In the genomic region with DNA sequence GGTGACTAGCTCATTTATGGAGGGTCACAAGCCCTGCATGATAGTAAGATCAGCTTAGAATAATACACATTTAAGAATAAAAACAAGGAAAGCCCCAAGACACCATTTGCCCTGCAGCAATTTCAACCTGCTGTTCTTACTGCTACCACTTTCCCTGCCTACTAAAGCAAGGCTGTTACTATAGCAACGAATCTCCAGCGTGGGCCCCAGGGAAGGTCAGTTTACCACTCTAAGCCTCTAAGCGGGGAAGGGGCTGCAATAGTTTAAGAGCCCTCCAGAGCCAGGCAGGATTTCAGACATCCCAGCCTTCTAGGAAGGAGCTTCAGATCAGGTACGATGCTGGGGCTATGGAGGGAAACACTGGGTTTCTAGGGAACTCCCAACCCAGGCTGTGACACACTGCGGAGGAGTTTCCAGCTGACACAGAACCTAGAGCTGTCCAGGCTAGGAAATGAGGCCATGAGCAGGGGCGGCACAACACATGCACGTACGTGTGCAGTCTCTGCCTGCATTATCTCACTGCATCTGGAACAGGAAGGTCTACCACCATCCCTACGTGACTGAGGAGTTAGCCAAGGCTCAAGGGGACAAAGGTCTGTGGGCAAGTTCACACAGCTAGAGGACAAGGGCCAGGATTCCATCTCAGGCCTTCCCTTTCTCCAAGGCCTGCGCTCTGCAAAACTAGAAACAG, we compare ENCODE assay signal across 15 cellular contexts. TPM values are rescaled to one million over a fixed set of nuclear protein-coding genes. Genes with fewer than 3 reads are reported as not detected.
DNase-seq lines count a peak whose midpoint lies in the region; ATAC-seq and TF ChIP-seq lines count a peak whose summit lies in the region.
"Had no signal": no experiment of that assay in that cellular context is flagged by ENCODE, and none has a peak within 500 bp of the region (broad histone marks: within the 10 kb centered on the region; RNA-seq: fewer than 3 reads in every experiment).

No MANE protein-coding gene starts in this region.

- no peak for TF ChIP-seq CTCF in right lobe of liver (IDR thresholded peaks at IDR 0.05)

- 57% methylated on average over 4 of the region's 10 CpGs for WGBS in right lobe of liver (ENCODE audit: insufficient coverage, low coverage, low lambda C conversion rate, missing lambda C conversion rate)

- no peak for TF ChIP-seq POLR2A in right lobe of liver (IDR thresholded peaks at IDR 0.05)

- no peak overlapping the region for H3K27ac Mint-ChIP-seq in activated CD8-positive, alpha-beta memory T cell treated with anti-CD3 and anti-CD28 coated beads, Interleukin-2, amount 10 ng/mL, durations not matched to agents 7 days and 5 days
- H3K27ac Mint-ChIP-seq: activated CD8-positive, alpha-beta T cell treated with anti-CD3 and anti-CD28 coated beads, Interleukin-2, amount 10 ng/mL, durations not matched to agents 7 days and 5 days had no signal

- intact Hi-C loops in right lobe of liver (cut with DNase I) = no loop called here

- no peaks in the 10 kb centered on the region for H3K27me3 ChIP-seq in right lobe of liver
- H3K27me3 ChIP-seq: ascending aorta had no signal

- DNase-seq in activated CD8-positive, alpha-beta memory T cell treated with anti-CD3 and anti-CD28 coated beads, Interleukin-2, amount 10 ng/mL, durations not matched to agents 7 days and 5 days = no peak
- no peak for DNase-seq in activated CD8-positive, alpha-beta memory T cell treated with anti-CD3 and anti-CD28 coated beads, Interleukin-2, amount 50 U/mL, for 4 hours
- peak in 25 of 61 donors; percentile 8 to 81 (median 35) for DNase-seq in caudate nucleus (lab: John Stamatoyannopoulos, UW)
- peak in 1 of 3 donors; percentile 34 for DNase-seq in right lobe of liver
- DNase-seq in GM19238 (ENCODE audit: insufficient read length, low spot score) = no peak
- no peak for DNase-seq in NOMO-1 treated with dmso at 0.1 percent for 144 hours (lab: John Stamatoyannopoulos, UW; ENCODE audit: unreplicated experiment)
- DNase-seq: activated CD8-positive, alpha-beta T cell treated with anti-CD3 and anti-CD28 coated beads, Interleukin-2, amount 10 ng/mL, durations not matched to agents 7 days and 5 days; activated effector memory CD4-positive, alpha-beta T cell treated with anti-CD3 and anti-CD28 coated beads, Interleukin-2, amount 50 U/mL, for 16 hours; foreskin melanocyte; GDM1; KBM-7; NCI-H446 treated with DMSO at 0.1 percent for 48 hours had no signal

- ATAC-seq in activated CD8-positive, alpha-beta memory T cell treated with anti-CD3 and anti-CD28 coated beads, Interleukin-2, amount 10 ng/mL, durations not matched to agents 7 days and 5 days = peak; percentile 12
- ATAC-seq in right lobe of liver (peak; percentile 36 to 79 (median 72)), GM21367 (IDR thresholded peaks at IDR 0.05; ENCODE audit: unreplicated experiment) (no peak)
- ATAC-seq: activated CD8-positive, alpha-beta T cell treated with anti-CD3 and anti-CD28 coated beads, Interleukin-2, amount 10 ng/mL, durations not matched to agents 7 days and 5 days had no signal

- CTCF ChIA-PET in activated CD8-positive, alpha-beta memory T cell treated with anti-CD3 and anti-CD28 coated beads, Interleukin-2, amount 10 ng/mL, durations not matched to agents 7 days and 5 days (lab: Charles Lee) = interaction anchor here (1.0 to 4.4 kb wide), 7 partner anchors 8 to 212 kb away, joined by 3 to 62 read pairs (median 5); a partner anchor contains a TSS

- H3K27me3 Mint-ChIP-seq in activated CD8-positive, alpha-beta memory T cell treated with anti-CD3 and anti-CD28 coated beads, Interleukin-2, amount 10 ng/mL, durations not matched to agents 7 days and 5 days = no peaks in the 10 kb centered on the region

- no peak overlapping the region for H3K4me3 ChIP-seq in right lobe of liver
- H3K4me3 ChIP-seq: ascending aorta had no signal

- H3K9me3 Mint-ChIP-seq in activated CD8-positive, alpha-beta memory T cell treated with anti-CD3 and anti-CD28 coated beads, Interleukin-2, amount 10 ng/mL, durations not matched to agents 7 days and 5 days (ENCODE audit: low read depth) = no peaks in the 10 kb centered on the region

- H3K9me3 ChIP-seq in right lobe of liver = no peaks in the 10 kb centered on the region
- H3K9me3 ChIP-seq: ascending aorta had no signal

- H3K4me3 Mint-ChIP-seq in activated CD8-positive, alpha-beta memory T cell treated with anti-CD3 and anti-CD28 coated beads, Interleukin-2, amount 10 ng/mL, durations not matched to agents 7 days and 5 days = no peak overlapping the region
- H3K4me3 Mint-ChIP-seq: activated CD8-positive, alpha-beta T cell treated with anti-CD3 and anti-CD28 coated beads, Interleukin-2, amount 10 ng/mL, durations not matched to agents 7 days and 5 days had no signal

- H3K4me1 ChIP-seq in right lobe of liver = peaks cover 0 to 9% (median 0%) of the 10 kb centered on the region in 4 donors
- H3K4me1 ChIP-seq: ascending aorta had no signal

- H3K27ac ChIP-seq in caudate nucleus (ENCODE audit: low read depth, low read length) (peak overlapping the region; percentile 58), right lobe of liver (no peak overlapping the region), temporal lobe (ENCODE audit: low read depth, low read length) (peak overlapping the region; percentile 40)
- H3K27ac ChIP-seq: ascending aorta had no signal

- peaks cover 24% of the 10 kb centered on the region for H3K36me3 Mint-ChIP-seq in activated CD8-positive, alpha-beta memory T cell treated with anti-CD3 and anti-CD28 coated beads, Interleukin-2, amount 10 ng/mL, durations not matched to agents 7 days and 5 days

- peaks cover 9% of the 10 kb centered on the region for H3K4me1 Mint-ChIP-seq in activated CD8-positive, alpha-beta memory T cell treated with anti-CD3 and anti-CD28 coated beads, Interleukin-2, amount 10 ng/mL, durations not matched to agents 7 days and 5 days

- H3K36me3 ChIP-seq in right lobe of liver = peaks cover 0 to 52% (median 17%) of the 10 kb centered on the region in 4 donors

RNA-seq across cellular contexts. Expression of a gene that starts 20.5 kb away (rescaled TPM):
- 10 to 100 TPM; 39.3 to 41.2 TPM for total RNA-seq in activated CD8-positive, alpha-beta memory T cell treated with anti-CD3 and anti-CD28 coated beads, Interleukin-2, amount 10 ng/mL, durations not matched to agents 7 days and 5 days
- total RNA-seq in right lobe of liver (10 to 100 TPM; 10.7 to 13.8 (median 12.6) TPM), temporal lobe (25.1 TPM)

RNA-seq across cellular contexts. Expression of a gene that starts 20.6 kb away (rescaled TPM):
- 10 to 100 TPM; 17.5 to 22.6 TPM for total RNA-seq in activated CD8-positive, alpha-beta memory T cell treated with anti-CD3 and anti-CD28 coated beads, Interleukin-2, amount 10 ng/mL, durations not matched to agents 7 days and 5 days
- total RNA-seq in right lobe of liver (10 to 100 TPM; 11.4 to 15.2 (median 11.8) TPM), temporal lobe (12.0 TPM)

RNA-seq across cellular contexts. Expression of a gene that starts 34.1 kb away (rescaled TPM):
- 10 to 100 TPM; 15.3 to 17.0 TPM for total RNA-seq in activated CD8-positive, alpha-beta memory T cell treated with anti-CD3 and anti-CD28 coated beads, Interleukin-2, amount 10 ng/mL, durations not matched to agents 7 days and 5 days
- under 1 TPM in 3 of 6 experiments, not detected in 3; 0.07 to 0.38 (median 0.12) TPM for total RNA-seq in right lobe of liver
- 9.3 TPM for total RNA-seq in temporal lobe

RNA-seq across cellular contexts. Expression of a gene that starts 49.2 kb away (rescaled TPM):
- total RNA-seq in activated CD8-positive, alpha-beta memory T cell treated with anti-CD3 and anti-CD28 coated beads, Interleukin-2, amount 10 ng/mL, durations not matched to agents 7 days and 5 days = 10 to 100 TPM; 58.0 to 64.8 TPM
- total RNA-seq in right lobe of liver (10 to 100 TPM; 17.0 to 24.1 (median 21.6) TPM), temporal lobe (32.0 TPM)

Comparison
In these comparisons a context has a peak if more than half of its experiments do, and no peak if none do; other contexts are left out.
1. H3K27ac ChIP-seq: peak in caudate nucleus (single experiment) and temporal lobe (single experiment); none in right lobe of liver (0 of 3).